Comparison of ENCODE assay signal across 10 cellular contexts in genomic region chr4:101835121-101835904, GRCh38. TPM values are rescaled to one million over a fixed set of nuclear protein-coding genes. Genes with fewer than 3 reads are reported as not detected.
DNase-seq lines count a peak whose midpoint lies in the region; ATAC-seq lines count a peak whose summit lies in the region.
"Had no signal": no experiment of that assay in that cellular context is flagged by ENCODE, and none has a peak within 500 bp of the region (broad histone marks: within the 10 kb centered on the region; RNA-seq: fewer than 3 reads in every experiment).

No MANE protein-coding gene starts in this region.

- no peak overlapping the region for H3K4ac ChIP-seq in trophoblast cell (ENCODE audit: low read depth, low read length)

- no peak overlapping the region for H3K27ac Mint-ChIP-seq in activated CD4-positive, alpha-beta memory T cell treated with anti-CD3 and anti-CD28 coated beads for 36 hours
- H3K27ac Mint-ChIP-seq: stimulated activated effector memory CD8-positive, alpha-beta T cell treated with anti-CD3 and anti-CD28 coated beads, Interleukin-12 subunit alpha, Interleukin-12 subunit beta, amount 100 ng/mL, for 72 hours had no signal

- no peak overlapping the region for H3K4me2 ChIP-seq in trophoblast cell (ENCODE audit: low read length)

- H3K36me3 Mint-ChIP-seq in activated CD4-positive, alpha-beta memory T cell treated with anti-CD3 and anti-CD28 coated beads for 36 hours, result no peaks in the 10 kb centered on the region
- H3K36me3 Mint-ChIP-seq: stimulated activated effector memory CD8-positive, alpha-beta T cell treated with anti-CD3 and anti-CD28 coated beads, Interleukin-12 subunit alpha, Interleukin-12 subunit beta, amount 100 ng/mL, for 72 hours had no signal

- no peak overlapping the region for H3K4me3 ChIP-seq in trophoblast cell (ENCODE audit: low read depth, low read length)

- H3K36me3 ChIP-seq in trophoblast cell (ENCODE audit: control insufficient read depth in 1 of 2, insufficient read depth in 2 of 2, low read length in 2 of 2), result no peaks in the 10 kb centered on the region

- H3K27ac ChIP-seq in trophoblast cell (ENCODE audit: low read depth, low read length), result no peak overlapping the region

- H3K4me1 ChIP-seq in trophoblast cell (ENCODE audit: control insufficient read depth in 1 of 2, insufficient read depth in 2 of 2, low read length in 2 of 2), result peaks cover 0 to 2% of the 10 kb centered on the region in 2 experiments

- no peak overlapping the region for H2AFZ ChIP-seq in trophoblast cell (ENCODE audit: insufficient read depth, low read length, poor library complexity)

- no peaks in the 10 kb centered on the region for H3K4me1 Mint-ChIP-seq in activated CD4-positive, alpha-beta memory T cell treated with anti-CD3 and anti-CD28 coated beads for 36 hours (ENCODE audit: low read depth)
- H3K4me1 Mint-ChIP-seq: stimulated activated effector memory CD8-positive, alpha-beta T cell treated with anti-CD3 and anti-CD28 coated beads, Interleukin-12 subunit alpha, Interleukin-12 subunit beta, amount 100 ng/mL, for 72 hours had no signal

- H3K9me3 ChIP-seq in trophoblast cell (ENCODE audit: insufficient read depth, low read depth, low read length), result no peaks in the 10 kb centered on the region

- no peak overlapping the region for H4K91ac ChIP-seq in trophoblast cell (ENCODE audit: low read depth, low read length)

- no peaks in the 10 kb centered on the region for H3K27me3 ChIP-seq in trophoblast cell (ENCODE audit: insufficient read depth, low read length)

- no peak overlapping the region for H2AK5ac ChIP-seq in trophoblast cell (ENCODE audit: low read length)

- DNase-seq in DMS53 treated with DMSO at 0.1 percent for 48 hours (lab: John Stamatoyannopoulos, UW; ENCODE audit: unreplicated experiment) (peak; percentile 34), NCI-H1105 (lab: John Stamatoyannopoulos, UW) (peak; percentile 66), cerebellum (ENCODE audit: low spot score) (peak; percentile 5), trophoblast cell (peak; percentile 44 to 68)
- no peak for DNase-seq in activated CD4-positive, alpha-beta memory T cell treated with anti-CD3 and anti-CD28 coated beads for 36 hours
- DNase-seq in stimulated activated CD4-positive, alpha-beta T cell treated with anti-CD3 and anti-CD28 coated beads, Interleukin-4, amount 100 ng/mL, for 4 hours, result no peak
- DNase-seq: NCI-H1436 treated with DMSO at 0.1 percent for 48 hours had no signal

- H3K4me3 Mint-ChIP-seq in activated CD4-positive, alpha-beta memory T cell treated with anti-CD3 and anti-CD28 coated beads for 36 hours, result no peak overlapping the region
- H3K4me3 Mint-ChIP-seq: stimulated activated effector memory CD8-positive, alpha-beta T cell treated with anti-CD3 and anti-CD28 coated beads, Interleukin-12 subunit alpha, Interleukin-12 subunit beta, amount 100 ng/mL, for 72 hours had no signal

- H4K8ac ChIP-seq in trophoblast cell (ENCODE audit: low read depth, low read length), result no peak overlapping the region

- ATAC-seq in HG03045 (IDR thresholded peaks at IDR 0.05; ENCODE audit: unreplicated experiment) (no peak), HG02678 (IDR thresholded peaks at IDR 0.05; ENCODE audit: unreplicated experiment) (no peak)
- ATAC-seq: stimulated activated effector memory CD8-positive, alpha-beta T cell treated with anti-CD3 and anti-CD28 coated beads, Interleukin-12 subunit alpha, Interleukin-12 subunit beta, amount 100 ng/mL, for 72 hours had no signal

- no peak overlapping the region for H3K9ac ChIP-seq in trophoblast cell (ENCODE audit: low read length)

- CTCF ChIA-PET in activated CD4-positive, alpha-beta memory T cell treated with anti-CD3 and anti-CD28 coated beads for 36 hours (lab: Charles Lee), result no interaction called here

- no peak overlapping the region for H2BK5ac ChIP-seq in trophoblast cell (ENCODE audit: low read depth, low read length, poor library complexity)

- intact Hi-C loops in activated CD4-positive, alpha-beta memory T cell treated with anti-CD3 and anti-CD28 coated beads for 36 hours (cut with micrococcal nuclease), result no loop called here

- no peaks in the 10 kb centered on the region for H3K9me3 Mint-ChIP-seq in activated CD4-positive, alpha-beta memory T cell treated with anti-CD3 and anti-CD28 coated beads for 36 hours
- H3K9me3 Mint-ChIP-seq: stimulated activated effector memory CD8-positive, alpha-beta T cell treated with anti-CD3 and anti-CD28 coated beads, Interleukin-12 subunit alpha, Interleukin-12 subunit beta, amount 100 ng/mL, for 72 hours had no signal

- POLR2A ChIA-PET in activated CD4-positive, alpha-beta memory T cell treated with anti-CD3 and anti-CD28 coated beads for 36 hours (lab: Charles Lee), result interaction anchor here (0.6 kb wide), 1 partner anchor 134 kb away, joined by 3 read pairs; no protein-coding TSS in a partner anchor

- H3K18ac ChIP-seq in trophoblast cell (ENCODE audit: low read length), result no peak overlapping the region

- H3K79me1 ChIP-seq in trophoblast cell (ENCODE audit: low read length), result no peaks in the 10 kb centered on the region

- H3K14ac ChIP-seq in trophoblast cell (ENCODE audit: low read length), result no peak overlapping the region

- no peak overlapping the region for H3K23ac ChIP-seq in trophoblast cell (ENCODE audit: low read length)

- H2BK12ac ChIP-seq in trophoblast cell (ENCODE audit: low read length), result no peak overlapping the region

- H3K27me3 Mint-ChIP-seq in activated CD4-positive, alpha-beta memory T cell treated with anti-CD3 and anti-CD28 coated beads for 36 hours, result peaks cover 6% of the 10 kb centered on the region

- H3K79me2 ChIP-seq in trophoblast cell (ENCODE audit: control insufficient read depth, insufficient read depth, low read length, poor library complexity), result no peaks in the 10 kb centered on the region

- no peak overlapping the region for H4K12ac ChIP-seq in trophoblast cell (ENCODE audit: low read depth, low read length)

- no CpG with 5 or more reads among the region's 2 CpGs for WGBS in trophoblast cell (ENCODE audit: extremely low coverage, insufficient coverage, insufficient read length)

- H2BK120ac ChIP-seq in trophoblast cell (ENCODE audit: insufficient read depth, low read length, poor library complexity), result no peak overlapping the region

RNA-seq across cellular contexts. Expression of gene BANK1, which starts 44.8 kb away (rescaled TPM):
- 0.54 TPM for total RNA-seq in cerebellum
- 0.21 and 0.31 TPM in 2 replicates for polyA plus RNA-seq in trophoblast cell (2013)
- total RNA-seq in activated CD4-positive, alpha-beta memory T cell treated with anti-CD3 and anti-CD28 coated beads for 36 hours, result not detected

Comparison
In these comparisons a context has a peak if more than half of its experiments do, and no peak if none do; other contexts are left out.
1. DNase-seq: peak in DMS53 treated with DMSO at 0.1 percent for 48 hours (single experiment), NCI-H1105 (single experiment), cerebellum (single experiment) and trophoblast cell (2 of 2); none in activated CD4-positive, alpha-beta memory T cell treated with anti-CD3 and anti-CD28 coated beads for 36 hours (single experiment) and stimulated activated CD4-positive, alpha-beta T cell treated with anti-CD3 and anti-CD28 coated beads, Interleukin-4, amount 100 ng/mL, for 4 hours (0 of 2).